Comparison of ENCODE assay signal across 1 cellular context in genomic region chr13:104460553-104460952, GRCh38.
TF ChIP-seq lines count a peak whose summit lies in the region.

No MANE protein-coding gene starts in this region.

TF ChIP-seq in SK-N-SH treated with all-trans-retinoic acid at 6 μM for 48 hours, 23 proteins besides CTCF, POLR2A, EP300 and RAD21 (continued from another document):
- TF ChIP-seq CREB5 (CRISPR knock-in tag; IDR thresholded peaks at IDR 0.05; ENCODE audit: low read depth), result no peak
- TF ChIP-seq TOX (CRISPR knock-in tag; IDR thresholded peaks at IDR 0.05; ENCODE audit: borderline replicate concordance), result no peak
- TF ChIP-seq ZNF70 (CRISPR knock-in tag; IDR thresholded peaks at IDR 0.05), result no peak
- TF ChIP-seq GLIS3 (CRISPR knock-in tag; IDR thresholded peaks at IDR 0.05), result no peak
- TF ChIP-seq TCF4 (CRISPR knock-in tag; IDR thresholded peaks at IDR 0.05; ENCODE audit: borderline replicate concordance), result no peak
- TF ChIP-seq ZNF8 (CRISPR knock-in tag; IDR thresholded peaks at IDR 0.05), result no peak
- no peak for TF ChIP-seq ARNTL (CRISPR knock-in tag; IDR thresholded peaks at IDR 0.05; ENCODE audit: borderline replicate concordance, low read depth)
- no peak for TF ChIP-seq CSRNP3 (CRISPR knock-in tag; IDR thresholded peaks at IDR 0.05)
